Comparison of ENCODE assay signal across 2 cellular contexts in the genomic region with DNA sequence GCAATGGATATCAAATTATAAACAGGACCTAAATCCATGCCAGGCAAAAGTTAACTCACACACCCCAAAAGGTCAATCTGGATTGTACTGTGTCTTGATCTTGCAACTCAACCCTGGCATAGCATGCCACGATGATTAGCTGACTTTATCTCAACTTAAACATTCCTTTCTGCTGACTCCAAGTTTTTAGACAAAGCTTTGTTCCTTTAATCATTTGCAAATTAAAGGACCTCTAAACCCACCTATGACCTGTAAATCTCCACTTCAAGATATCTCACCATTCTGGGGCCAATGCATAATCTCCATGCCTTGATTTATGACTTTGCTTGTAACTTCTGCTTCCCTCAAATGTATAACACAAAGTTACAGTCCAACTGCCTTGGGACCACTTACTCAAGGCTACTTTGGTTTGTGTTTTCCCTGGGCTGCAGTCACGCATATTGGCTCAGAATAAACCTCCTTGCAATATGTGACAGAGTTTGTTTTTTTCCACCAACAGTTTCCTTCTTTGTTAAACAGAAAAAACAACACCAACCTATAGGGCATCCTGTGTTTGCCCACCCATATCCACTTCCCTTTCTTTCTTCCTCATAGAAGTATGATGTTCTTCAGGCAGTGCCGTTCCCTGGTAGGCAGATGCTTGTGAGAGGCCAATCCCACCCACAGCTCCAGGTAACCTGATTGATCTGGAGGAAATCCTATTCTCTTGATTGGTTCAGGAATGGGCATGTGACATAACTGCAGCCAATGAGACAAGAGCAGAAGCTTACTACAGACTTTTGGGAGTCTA.
TF ChIP-seq lines count a peak whose summit lies in the region.

No MANE protein-coding gene starts in this region.

TF ChIP-seq in HepG2, 621 proteins besides CTCF, POLR2A, EP300 and RAD21:
- TF ChIP-seq ZKSCAN1 (IDR thresholded peaks at IDR 0.05; ENCODE audit: low read length) (no peak), MAFK (conservative IDR thresholded peaks at IDR 0.05 in 1 of 2, IDR thresholded peaks at IDR 0.05 in 1 of 2; ENCODE audit: low read length in 2 of 2) (peak; percentile 66 to 79; a peak in 3 of 4 replicates), MAFF (IDR thresholded peaks at IDR 0.05; ENCODE audit: low read depth, low read length) (peak; percentile 77), IRF2 (CRISPR knock-in tag; IDR thresholded peaks at IDR 0.05) (no peak)
- TF ChIP-seq, protein P1, sequence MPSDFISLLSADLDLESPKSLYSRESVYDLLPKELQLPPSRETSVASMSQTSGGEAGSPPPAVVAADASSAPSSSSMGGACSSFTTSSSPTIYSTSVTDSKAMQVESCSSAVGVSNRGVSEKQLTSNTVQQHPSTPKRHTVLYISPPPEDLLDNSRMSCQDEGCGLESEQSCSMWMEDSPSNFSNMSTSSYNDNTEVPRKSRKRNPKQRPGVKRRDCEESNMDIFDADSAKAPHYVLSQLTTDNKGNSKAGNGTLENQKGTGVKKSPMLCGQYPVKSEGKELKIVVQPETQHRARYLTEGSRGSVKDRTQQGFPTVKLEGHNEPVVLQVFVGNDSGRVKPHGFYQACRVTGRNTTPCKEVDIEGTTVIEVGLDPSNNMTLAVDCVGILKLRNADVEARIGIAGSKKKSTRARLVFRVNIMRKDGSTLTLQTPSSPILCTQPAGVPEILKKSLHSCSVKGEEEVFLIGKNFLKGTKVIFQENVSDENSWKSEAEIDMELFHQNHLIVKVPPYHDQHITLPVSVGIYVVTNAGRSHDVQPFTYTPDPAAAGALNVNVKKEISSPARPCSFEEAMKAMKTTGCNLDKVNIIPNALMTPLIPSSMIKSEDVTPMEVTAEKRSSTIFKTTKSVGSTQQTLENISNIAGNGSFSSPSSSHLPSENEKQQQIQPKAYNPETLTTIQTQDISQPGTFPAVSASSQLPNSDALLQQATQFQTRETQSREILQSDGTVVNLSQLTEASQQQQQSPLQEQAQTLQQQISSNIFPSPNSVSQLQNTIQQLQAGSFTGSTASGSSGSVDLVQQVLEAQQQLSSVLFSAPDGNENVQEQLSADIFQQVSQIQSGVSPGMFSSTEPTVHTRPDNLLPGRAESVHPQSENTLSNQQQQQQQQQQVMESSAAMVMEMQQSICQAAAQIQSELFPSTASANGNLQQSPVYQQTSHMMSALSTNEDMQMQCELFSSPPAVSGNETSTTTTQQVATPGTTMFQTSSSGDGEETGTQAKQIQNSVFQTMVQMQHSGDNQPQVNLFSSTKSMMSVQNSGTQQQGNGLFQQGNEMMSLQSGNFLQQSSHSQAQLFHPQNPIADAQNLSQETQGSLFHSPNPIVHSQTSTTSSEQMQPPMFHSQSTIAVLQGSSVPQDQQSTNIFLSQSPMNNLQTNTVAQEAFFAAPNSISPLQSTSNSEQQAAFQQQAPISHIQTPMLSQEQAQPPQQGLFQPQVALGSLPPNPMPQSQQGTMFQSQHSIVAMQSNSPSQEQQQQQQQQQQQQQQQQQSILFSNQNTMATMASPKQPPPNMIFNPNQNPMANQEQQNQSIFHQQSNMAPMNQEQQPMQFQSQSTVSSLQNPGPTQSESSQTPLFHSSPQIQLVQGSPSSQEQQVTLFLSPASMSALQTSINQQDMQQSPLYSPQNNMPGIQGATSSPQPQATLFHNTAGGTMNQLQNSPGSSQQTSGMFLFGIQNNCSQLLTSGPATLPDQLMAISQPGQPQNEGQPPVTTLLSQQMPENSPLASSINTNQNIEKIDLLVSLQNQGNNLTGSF (CRISPR knock-in tag; IDR thresholded peaks at IDR 0.05) = no peak
- TF ChIP-seq, protein P2, sequence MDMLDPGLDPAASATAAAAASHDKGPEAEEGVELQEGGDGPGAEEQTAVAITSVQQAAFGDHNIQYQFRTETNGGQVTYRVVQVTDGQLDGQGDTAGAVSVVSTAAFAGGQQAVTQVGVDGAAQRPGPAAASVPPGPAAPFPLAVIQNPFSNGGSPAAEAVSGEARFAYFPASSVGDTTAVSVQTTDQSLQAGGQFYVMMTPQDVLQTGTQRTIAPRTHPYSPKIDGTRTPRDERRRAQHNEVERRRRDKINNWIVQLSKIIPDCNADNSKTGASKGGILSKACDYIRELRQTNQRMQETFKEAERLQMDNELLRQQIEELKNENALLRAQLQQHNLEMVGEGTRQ (IDR thresholded peaks at IDR 0.05; ENCODE audit: low read depth, low read length) = 0 out of 2 replicates have a peak, but pooled peaks have one; percentile 4
- TF ChIP-seq, protein P2 (CRISPR knock-in tag; IDR thresholded peaks at IDR 0.05; ENCODE audit: borderline replicate concordance) = no peak
TF ChIP-seq in HepG2: peak in this region for 3.

TF ChIP-seq in GM12878, 131 proteins besides CTCF, POLR2A, EP300 and RAD21:
- TF ChIP-seq, protein P3, sequence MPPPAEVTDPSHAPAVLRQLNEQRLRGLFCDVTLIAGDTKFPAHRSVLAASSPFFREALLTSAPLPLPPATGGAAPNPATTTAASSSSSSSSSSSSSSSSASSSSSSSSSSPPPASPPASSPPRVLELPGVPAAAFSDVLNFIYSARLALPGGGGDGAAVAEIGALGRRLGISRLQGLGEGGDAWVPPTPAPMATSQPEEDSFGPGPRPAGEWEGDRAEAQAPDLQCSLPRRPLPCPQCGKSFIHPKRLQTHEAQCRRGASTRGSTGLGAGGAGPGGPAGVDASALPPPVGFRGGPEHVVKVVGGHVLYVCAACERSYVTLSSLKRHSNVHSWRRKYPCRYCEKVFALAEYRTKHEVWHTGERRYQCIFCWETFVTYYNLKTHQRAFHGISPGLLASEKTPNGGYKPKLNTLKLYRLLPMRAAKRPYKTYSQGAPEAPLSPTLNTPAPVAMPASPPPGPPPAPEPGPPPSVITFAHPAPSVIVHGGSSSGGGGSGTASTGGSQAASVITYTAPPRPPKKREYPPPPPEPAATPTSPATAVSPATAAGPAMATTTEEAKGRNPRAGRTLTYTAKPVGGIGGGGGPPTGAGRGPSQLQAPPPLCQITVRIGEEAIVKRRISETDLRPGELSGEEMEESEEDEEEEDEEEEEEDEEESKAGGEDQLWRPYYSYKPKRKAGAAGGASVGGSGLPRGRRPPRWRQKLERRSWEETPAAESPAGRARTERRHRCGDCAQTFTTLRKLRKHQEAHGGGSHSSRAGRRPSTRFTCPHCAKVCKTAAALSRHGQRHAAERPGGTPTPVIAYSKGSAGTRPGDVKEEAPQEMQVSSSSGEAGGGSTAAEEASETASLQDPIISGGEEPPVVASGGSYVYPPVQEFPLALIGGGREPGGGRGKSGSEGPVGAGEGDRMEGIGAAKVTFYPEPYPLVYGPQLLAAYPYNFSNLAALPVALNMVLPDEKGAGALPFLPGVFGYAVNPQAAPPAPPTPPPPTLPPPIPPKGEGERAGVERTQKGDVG (CRISPR knock-in tag; IDR thresholded peaks at IDR 0.05) = no peak
- TF ChIP-seq SPI1 (IDR thresholded peaks at IDR 0.05; ENCODE audit: borderline replicate concordance, insufficient read depth, low read depth, low read length) = peak; percentile 20; the same call in 1 of the 2 replicates
